In the genomic region with DNA sequence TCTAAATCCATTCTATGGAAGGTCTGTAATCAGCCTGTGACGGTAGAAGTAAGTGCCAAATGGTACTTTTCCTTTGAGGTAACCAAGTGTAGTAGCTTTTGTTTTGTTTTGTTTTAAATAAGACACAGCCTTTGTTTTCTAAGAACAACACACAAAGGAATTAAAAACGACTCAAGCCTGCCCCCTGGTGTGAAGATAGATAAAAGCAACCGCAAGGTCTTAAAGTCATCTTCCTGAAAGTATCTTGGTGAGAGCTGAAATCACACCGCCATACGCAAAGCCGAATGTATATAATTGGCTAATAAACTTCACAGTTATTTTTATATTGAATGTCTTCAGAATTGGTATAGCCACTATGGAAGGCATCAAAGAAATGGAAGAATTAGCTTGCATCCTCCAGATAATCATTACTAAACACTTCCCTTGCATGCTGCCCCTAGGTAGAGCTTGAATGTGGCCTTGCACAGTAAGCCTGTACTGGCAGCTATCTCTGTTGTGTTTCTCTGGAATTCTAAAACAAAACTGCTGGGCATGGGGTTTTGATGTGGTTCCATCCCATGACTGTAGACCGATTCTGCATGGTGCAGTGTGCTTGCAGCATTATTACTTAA, we compare ENCODE assay signal across 8 cellular contexts.
DNase-seq lines count a peak whose midpoint lies in the region; ATAC-seq, FAIRE-seq and TF ChIP-seq lines count a peak whose summit lies in the region.

No MANE protein-coding gene starts in this region.

- intact Hi-C loops in gastrocnemius medialis (cut with DNase I; ENCODE audit: low total_unique reads), result loop anchor here (1.0 to 10.0 kb wide), 2 partner anchors 202 to 1935 kb away; no protein-coding TSS in a partner anchor

- H3K27ac ChIP-seq in gastrocnemius medialis, result no peak overlapping the region

- H3K4me3 ChIP-seq in gastrocnemius medialis, result no peak overlapping the region

- no peak overlapping the region for H3K4me3 Mint-ChIP-seq in glutamatergic neuron (ENCODE audit: unreplicated experiment)
- no peak overlapping the region for H3K4me3 Mint-ChIP-seq in T-helper 2 cell treated with Interferon-gamma antibody and Interleukin-4, amounts not matched to agents 5 μg/mL and 100 μg/mL, for 36 hours

- H3K9me3 ChIP-seq in gastrocnemius medialis, result no peaks in the 10 kb centered on the region

- H3K27me3 Mint-ChIP-seq in glutamatergic neuron (ENCODE audit: unreplicated experiment), result no peaks in the 10 kb centered on the region
- no peaks in the 10 kb centered on the region for H3K27me3 Mint-ChIP-seq in T-helper 2 cell treated with Interferon-gamma antibody and Interleukin-4, amounts not matched to agents 5 μg/mL and 100 μg/mL, for 36 hours (ENCODE audit: low read depth)

- TF ChIP-seq POLR2A in gastrocnemius medialis (IDR thresholded peaks at IDR 0.05), result no peak

- in situ Hi-C loops in gastrocnemius medialis (cut with MboI; ENCODE audit: low sequenced_read_pairs in 4 of 4), result loop anchor here (5.0 to 25.0 kb wide), 6 partner anchors 198 to 1927 kb away; no protein-coding TSS in a partner anchor

- ATAC-seq in HG03066 (IDR thresholded peaks at IDR 0.05; ENCODE audit: low read depth, unreplicated experiment), result peak; percentile 63
- no peak for ATAC-seq in gastrocnemius medialis

- DNase-seq in GM03348 (ENCODE audit: low spot score), result peak; percentile 63
- peak; percentile 71 for DNase-seq in NCI-H2196 (lab: John Stamatoyannopoulos, UW; ENCODE audit: unreplicated experiment)
- peak in 2 of 3 experiments; percentile 1 to 11 for DNase-seq in activated CD8-positive, alpha-beta memory T cell treated with anti-CD3 and anti-CD28 coated beads for 48 hours (ENCODE audit: low read depth in 2 of 3, low spot score in 2 of 3)
- peak; percentile 58 for DNase-seq in glutamatergic neuron
- DNase-seq in gastrocnemius medialis, result no peak
- no peak for DNase-seq in T-helper 2 cell treated with Interferon-gamma antibody and Interleukin-4, amounts not matched to agents 5 μg/mL and 100 μg/mL, for 36 hours (ENCODE audit: low spot score)

- H3K36me3 Mint-ChIP-seq in glutamatergic neuron (ENCODE audit: unreplicated experiment), result no peaks in the 10 kb centered on the region
- no peaks in the 10 kb centered on the region for H3K36me3 Mint-ChIP-seq in T-helper 2 cell treated with Interferon-gamma antibody and Interleukin-4, amounts not matched to agents 5 μg/mL and 100 μg/mL, for 36 hours (ENCODE audit: low read depth)

- H3K27ac Mint-ChIP-seq in glutamatergic neuron (ENCODE audit: unreplicated experiment), result no peak overlapping the region
- no peak overlapping the region for H3K27ac Mint-ChIP-seq in T-helper 2 cell treated with Interferon-gamma antibody and Interleukin-4, amounts not matched to agents 5 μg/mL and 100 μg/mL, for 36 hours

- FAIRE-seq in A204.1 (lab: Jason Lieb, UNC), result peak; percentile 67

- H3K9me3 Mint-ChIP-seq in glutamatergic neuron (ENCODE audit: unreplicated experiment), result peaks cover 2% of the 10 kb centered on the region
- no peaks in the 10 kb centered on the region for H3K9me3 Mint-ChIP-seq in T-helper 2 cell treated with Interferon-gamma antibody and Interleukin-4, amounts not matched to agents 5 μg/mL and 100 μg/mL, for 36 hours

- no peaks in the 10 kb centered on the region for H3K4me1 ChIP-seq in gastrocnemius medialis

- H3K27me3 ChIP-seq in gastrocnemius medialis, result no peaks in the 10 kb centered on the region

- TF ChIP-seq CTCF in glutamatergic neuron (IDR thresholded peaks at IDR 0.05; ENCODE audit: partially characterized antibody, unreplicated experiment), result peak; percentile 85
- peak in 4 of 5 experiments; percentile 26 to 66 (median 50) for TF ChIP-seq CTCF in gastrocnemius medialis (IDR thresholded peaks at IDR 0.05 in 4 of 5, conservative IDR thresholded peaks at IDR 0.05 in 1 of 5)

- no peaks in the 10 kb centered on the region for H3K36me3 ChIP-seq in gastrocnemius medialis

- no peaks in the 10 kb centered on the region for H3K4me1 Mint-ChIP-seq in glutamatergic neuron (ENCODE audit: low read depth, unreplicated experiment)
- H3K4me1 Mint-ChIP-seq in T-helper 2 cell treated with Interferon-gamma antibody and Interleukin-4, amounts not matched to agents 5 μg/mL and 100 μg/mL, for 36 hours (ENCODE audit: low read depth), result no peaks in the 10 kb centered on the region

Comparison
In these comparisons a context has a peak if more than half of its experiments do, and no peak if none do; other contexts are left out.
1. DNase-seq: peak in GM03348 (single experiment), NCI-H2196 (single experiment), activated CD8-positive, alpha-beta memory T cell treated with anti-CD3 and anti-CD28 coated beads for 48 hours (2 of 3) and glutamatergic neuron (single experiment); none in gastrocnemius medialis (0 of 2) and T-helper 2 cell treated with Interferon-gamma antibody and Interleukin-4, amounts not matched to agents 5 μg/mL and 100 μg/mL, for 36 hours (single experiment).